In genomic region chr5:34014614-34015013, GRCh38 we compare ENCODE assay signal across 25 cellular contexts. TPM values are rescaled to one million over a fixed set of nuclear protein-coding genes. Genes with fewer than 3 reads are reported as not detected.
"Had no signal": no experiment of that assay in that cellular context is flagged by ENCODE, and none has a peak within 500 bp of the region (broad histone marks: within the 10 kb centered on the region; RNA-seq: fewer than 3 reads in every experiment).

No MANE protein-coding gene starts in this region.

- H3K27me3 Mint-ChIP-seq: effector memory CD8-positive, alpha-beta T cell; naive thymus-derived CD4-positive, alpha-beta T cell; progenitor cell of endocrine pancreas; T-helper 17 cell had no signal

- H3K27me3 ChIP-seq: brain microvascular endothelial cell, gastroesophageal sphincter, ovary, tibial nerve had no signal

- ATAC-seq: effector memory CD8-positive, alpha-beta T cell; gastroesophageal sphincter; naive thymus-derived CD4-positive, alpha-beta T cell; sciatic nerve; SK-N-SH treated with all-trans-retinoic acid at 6 μM for 48 hours; T-helper 17 cell had no signal

- DNase-seq: activated CD4-positive, CD25-positive, alpha-beta regulatory T cell treated with anti-CD3 and anti-CD28 coated beads, Interleukin-2, amount 50 U/mL, for 72 hours; activated effector memory CD4-positive, alpha-beta T cell treated with anti-CD3 and anti-CD28 coated beads, Interleukin-2, amount 50 U/mL, for 16 hours; activated naive CD8-positive, alpha-beta T cell treated with anti-CD3 and anti-CD28 coated beads, Interleukin-2, amount 10 ng/mL, durations not matched to agents 7 days and 5 days; amniotic stem cell; brain microvascular endothelial cell; cortex of kidney; effector memory CD8-positive, alpha-beta T cell; erythroblast; head of caudate nucleus; mammary epithelial cell; naive thymus-derived CD4-positive, alpha-beta T cell; ovary; stimulated activated naive CD4-positive, alpha-beta T cell treated with Interleukin-2 at 50 U/mL for 16 hours; T-helper 17 cell; T1000 had no signal

- H3K4me3 Mint-ChIP-seq: activated naive CD4-positive, alpha-beta T cell treated with anti-CD3 and anti-CD28 coated beads for 36 hours; activated naive CD8-positive, alpha-beta T cell treated with anti-CD3 and anti-CD28 coated beads, Interleukin-2, amount 10 ng/mL, durations not matched to agents 7 days and 5 days; effector memory CD8-positive, alpha-beta T cell; naive thymus-derived CD4-positive, alpha-beta T cell; T-helper 17 cell had no signal

- H3K27ac ChIP-seq: brain microvascular endothelial cell, gastroesophageal sphincter, ovary, tibial nerve had no signal

- H3K27ac Mint-ChIP-seq: activated naive CD4-positive, alpha-beta T cell treated with anti-CD3 and anti-CD28 coated beads for 36 hours; activated naive CD8-positive, alpha-beta T cell treated with anti-CD3 and anti-CD28 coated beads, Interleukin-2, amount 10 ng/mL, durations not matched to agents 7 days and 5 days; effector memory CD8-positive, alpha-beta T cell; naive thymus-derived CD4-positive, alpha-beta T cell; progenitor cell of endocrine pancreas; T-helper 17 cell had no signal

- H3K4me3 ChIP-seq: gastroesophageal sphincter, ovary, tibial nerve had no signal

- H3K9me3 ChIP-seq: gastroesophageal sphincter, ovary, tibial nerve had no signal

- H3K9me3 Mint-ChIP-seq: activated naive CD4-positive, alpha-beta T cell treated with anti-CD3 and anti-CD28 coated beads for 36 hours; effector memory CD8-positive, alpha-beta T cell had no signal

- H3K36me3 ChIP-seq: brain microvascular endothelial cell, ovary had no signal

RNA-seq across cellular contexts. Expression of gene SLC45A2, which starts 30.1 kb away (rescaled TPM):
- total RNA-seq: activated naive CD4-positive, alpha-beta T cell treated with anti-CD3 and anti-CD28 coated beads for 36 hours; fibroblast of villous mesenchyme; renal cortical epithelial cell; sciatic nerve; T-helper 17 cell; tibial nerve; urinary bladder had no signal
- polyA plus RNA-seq: fibroblast of lung; mammary epithelial cell; naive thymus-derived CD4-positive, alpha-beta T cell; ovary; urinary bladder had no signal
